ENCODE assay signal across 8 cellular contexts in the genomic region with DNA sequence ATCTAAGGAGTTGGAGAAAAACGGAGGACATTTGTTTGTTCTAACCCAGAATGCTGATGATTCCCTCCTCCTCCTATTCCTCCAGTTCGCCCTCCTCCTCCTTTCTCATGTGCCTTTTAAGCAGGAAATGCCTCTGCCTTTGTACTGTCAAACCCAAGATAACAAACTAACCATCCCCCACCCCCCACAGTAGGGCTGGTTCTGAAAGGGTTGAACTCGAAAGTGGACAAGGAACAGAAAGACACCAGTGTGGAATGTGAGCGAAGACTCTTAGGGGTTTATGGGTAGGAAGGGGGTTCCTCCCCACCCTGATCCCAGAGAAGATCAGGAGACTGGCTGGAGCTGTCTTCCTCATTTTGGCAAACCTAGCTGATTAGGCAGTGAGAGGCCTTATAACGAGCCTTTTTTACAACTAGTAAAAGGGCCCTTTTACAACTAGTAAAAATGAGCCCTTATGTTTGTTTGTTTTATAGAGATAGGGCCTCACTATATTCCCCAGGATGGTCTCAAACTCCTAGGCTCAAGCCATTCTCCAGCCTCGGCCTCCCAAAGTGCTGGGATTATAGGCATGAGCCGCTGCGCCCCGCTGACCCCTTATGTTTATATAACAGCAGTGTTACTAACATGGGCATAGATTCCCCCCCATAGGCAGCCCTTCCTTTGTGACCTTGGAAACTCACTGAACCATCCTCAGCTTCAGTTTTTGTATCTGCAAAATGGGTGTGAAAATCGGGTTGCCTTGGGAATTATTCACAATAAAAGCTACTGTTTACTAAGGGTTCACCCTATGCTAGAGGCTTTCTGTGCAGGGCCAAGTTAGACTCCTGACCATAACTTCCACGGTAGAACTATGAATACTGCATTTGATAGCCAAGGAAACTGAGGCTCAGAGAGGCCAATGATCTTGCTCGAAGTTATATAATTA. TPM values are rescaled to one million over a fixed set of nuclear protein-coding genes. Genes with fewer than 3 reads are reported as not detected.
DNase-seq lines count a peak whose midpoint lies in the region; ATAC-seq and TF ChIP-seq lines count a peak whose summit lies in the region.

No MANE protein-coding gene starts in this region.

- H3K9me3 ChIP-seq in gastroesophageal sphincter (no peaks in the 10 kb centered on the region), neuron (ENCODE audit: low read length) (no peaks in the 10 kb centered on the region)

- TF ChIP-seq CTCF in KMS-11 (conservative IDR thresholded peaks at IDR 0.05; ENCODE audit: low read depth, low read length) (no peak), gastroesophageal sphincter (IDR thresholded peaks at IDR 0.05) (no peak)

- no peak for TF ChIP-seq POLR2A in gastroesophageal sphincter (IDR thresholded peaks at IDR 0.05)

- peaks cover 25% of the 10 kb centered on the region for H3K4me1 ChIP-seq in KMS-11 (ENCODE audit: low read depth, poor library complexity, severe bottlenecking)
- H3K4me1 ChIP-seq in gastroesophageal sphincter, result peaks cover 0 to 43% (median 5%) of the 10 kb centered on the region in 3 donors
- peaks cover 11% of the 10 kb centered on the region for H3K4me1 ChIP-seq in neuron (ENCODE audit: insufficient read depth, low read length)

- H3K36me3 ChIP-seq in KMS-11 (ENCODE audit: insufficient read depth), result no peaks in the 10 kb centered on the region
- no peaks in the 10 kb centered on the region for H3K36me3 ChIP-seq in gastroesophageal sphincter
- no peaks in the 10 kb centered on the region for H3K36me3 ChIP-seq in neuron (ENCODE audit: insufficient read depth, low read length)

- H2AFZ ChIP-seq in KMS-11 (ENCODE audit: low read depth), result peak overlapping the region; percentile 77
- H2AFZ ChIP-seq in neuron (ENCODE audit: low read depth, low read length), result peak overlapping the region; percentile 85

- H3K36me3 Mint-ChIP-seq in activated CD8-positive, alpha-beta memory T cell treated with anti-CD3 and anti-CD28 coated beads, Interleukin-2, amount 10 ng/mL, durations not matched to agents 7 days and 5 days, result peaks cover 5% of the 10 kb centered on the region

- H3K9me3 Mint-ChIP-seq in activated CD8-positive, alpha-beta memory T cell treated with anti-CD3 and anti-CD28 coated beads, Interleukin-2, amount 10 ng/mL, durations not matched to agents 7 days and 5 days (ENCODE audit: low read depth), result no peaks in the 10 kb centered on the region

- H3K4me3 ChIP-seq in KMS-11 (IDR thresholded peaks at IDR 0.05; ENCODE audit: insufficient read depth, low read depth, low read length) (no peak overlapping the region), gastroesophageal sphincter (peak overlapping the region; percentile 39 to 69), neuron (ENCODE audit: low read length) (peak overlapping the region; percentile 71)

- no peaks in the 10 kb centered on the region for H3K27me3 ChIP-seq in KMS-11 (ENCODE audit: insufficient read depth, low read depth)
- H3K27me3 ChIP-seq in gastroesophageal sphincter, result no peaks in the 10 kb centered on the region
- no peaks in the 10 kb centered on the region for H3K27me3 ChIP-seq in neuron (ENCODE audit: insufficient read depth, low read length)

- 38 to 42% methylated on average over 4 to 9 of the region's 12 CpGs for WGBS in gastroesophageal sphincter (ENCODE audit: low coverage in 1 of 2), 2 donors

- H3K27ac ChIP-seq in KMS-11, result peak overlapping the region; percentile 73; the same call in 1 of the 2 replicates
- peak overlapping the region; percentile 40 to 85 (median 84) for H3K27ac ChIP-seq in gastroesophageal sphincter

- peak; percentile 86 for DNase-seq in EH (ENCODE audit: low read depth)
- DNase-seq in activated CD8-positive, alpha-beta memory T cell treated with anti-CD3 and anti-CD28 coated beads, Interleukin-2, amount 10 ng/mL, durations not matched to agents 7 days and 5 days, result peak; percentile 44
- no peak for DNase-seq in GM19238 (ENCODE audit: insufficient read length, low spot score)
- DNase-seq in NCI-H2171 treated with DMSO at 0.1 percent for 48 hours (lab: John Stamatoyannopoulos, UW), result no peak

- H3K27ac Mint-ChIP-seq in activated CD8-positive, alpha-beta memory T cell treated with anti-CD3 and anti-CD28 coated beads, Interleukin-2, amount 10 ng/mL, durations not matched to agents 7 days and 5 days, result peak overlapping the region; percentile 79

- peaks cover 43% of the 10 kb centered on the region for H3K79me2 ChIP-seq in KMS-11 (ENCODE audit: insufficient read depth, low read depth)

- no peak for ATAC-seq in activated CD8-positive, alpha-beta memory T cell treated with anti-CD3 and anti-CD28 coated beads, Interleukin-2, amount 10 ng/mL, durations not matched to agents 7 days and 5 days
- ATAC-seq in gastroesophageal sphincter (peak; percentile 16), HG03095 (IDR thresholded peaks at IDR 0.05; ENCODE audit: unreplicated experiment) (no peak)

- H3K9ac ChIP-seq in KMS-11, result peak overlapping the region; percentile 92

- H3K4me1 Mint-ChIP-seq in activated CD8-positive, alpha-beta memory T cell treated with anti-CD3 and anti-CD28 coated beads, Interleukin-2, amount 10 ng/mL, durations not matched to agents 7 days and 5 days, result peaks cover 52% of the 10 kb centered on the region

- no peaks in the 10 kb centered on the region for H4K20me1 ChIP-seq in KMS-11 (ENCODE audit: insufficient read depth)

- CTCF ChIA-PET in activated CD8-positive, alpha-beta memory T cell treated with anti-CD3 and anti-CD28 coated beads, Interleukin-2, amount 10 ng/mL, durations not matched to agents 7 days and 5 days (lab: Charles Lee), result interaction anchor here (0.6 to 4.1 kb wide), 33 partner anchors 9 to 648 kb away, joined by 3 to 52 read pairs (median 4); a partner anchor contains a TSS

- no peak for TF ChIP-seq EP300 in gastroesophageal sphincter (IDR thresholded peaks at IDR 0.05)

- H3K4me2 ChIP-seq in KMS-11, result peak overlapping the region; percentile 76

- no peaks in the 10 kb centered on the region for H3K27me3 Mint-ChIP-seq in activated CD8-positive, alpha-beta memory T cell treated with anti-CD3 and anti-CD28 coated beads, Interleukin-2, amount 10 ng/mL, durations not matched to agents 7 days and 5 days

- peak overlapping the region; percentile 75 for H3K4me3 Mint-ChIP-seq in activated CD8-positive, alpha-beta memory T cell treated with anti-CD3 and anti-CD28 coated beads, Interleukin-2, amount 10 ng/mL, durations not matched to agents 7 days and 5 days

RNA-seq across cellular contexts. Expression of a gene that starts 1.1 kb away (rescaled TPM):
- total RNA-seq in activated CD8-positive, alpha-beta memory T cell treated with anti-CD3 and anti-CD28 coated beads, Interleukin-2, amount 10 ng/mL, durations not matched to agents 7 days and 5 days, result 10 to 100 TPM; 23.7 to 32.7 TPM
- 10 to 100 TPM; 46.8 to 85.5 (median 55.6) TPM for total RNA-seq in gastroesophageal sphincter

RNA-seq across cellular contexts. Expression of a gene that starts 3.2 kb away (rescaled TPM):
- under 1 TPM; 0.52 to 0.79 TPM for total RNA-seq in activated CD8-positive, alpha-beta memory T cell treated with anti-CD3 and anti-CD28 coated beads, Interleukin-2, amount 10 ng/mL, durations not matched to agents 7 days and 5 days
- total RNA-seq in gastroesophageal sphincter, result 1 to 10 TPM in 1 of 4 donors, under 1 TPM in 1, not detected in 2; 0.17 to 1.1 TPM

Comparison
In these comparisons a context has a peak if more than half of its experiments do, and no peak if none do; other contexts are left out.
1. DNase-seq: peak in EH (single experiment) and activated CD8-positive, alpha-beta memory T cell treated with anti-CD3 and anti-CD28 coated beads, Interleukin-2, amount 10 ng/mL, durations not matched to agents 7 days and 5 days (single experiment); none in GM19238 (single experiment) and NCI-H2171 treated with DMSO at 0.1 percent for 48 hours (single experiment).